In the genomic region with DNA sequence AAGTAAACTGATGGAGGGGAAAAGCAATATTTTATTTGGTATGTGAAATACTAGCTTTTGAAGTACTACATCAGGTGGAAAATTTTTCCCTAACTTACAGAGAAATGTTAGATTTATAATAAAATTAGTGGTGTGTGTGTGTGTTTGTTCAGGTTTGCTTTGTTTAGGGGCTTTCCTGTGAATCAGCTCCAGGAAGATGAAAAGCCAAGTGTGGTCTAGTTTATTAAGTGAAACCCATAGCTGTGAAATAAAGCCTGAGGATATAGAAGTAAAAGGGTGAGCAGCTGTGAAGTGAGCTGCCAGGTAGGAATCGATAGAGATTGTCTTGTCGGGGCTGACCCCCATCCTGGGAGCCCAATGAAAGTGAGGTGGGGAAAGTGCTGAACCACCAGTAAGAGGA, we compare ENCODE assay signal across 25 cellular contexts.
"Had no signal": no experiment of that assay in that cellular context is flagged by ENCODE, and none has a peak within 500 bp of the region (broad histone marks: within the 10 kb centered on the region; RNA-seq: fewer than 3 reads in every experiment).

No MANE protein-coding gene starts in this region.

- H3K4me3 ChIP-seq: coronary artery, esophagus muscularis mucosa, pancreas, psoas muscle, right atrium auricular region, spleen, testis, uterus had no signal

- H3K4me1 ChIP-seq: esophagus muscularis mucosa, pancreas, psoas muscle, right atrium auricular region, spleen, testis, uterus had no signal

- H3K36me3 ChIP-seq: esophagus muscularis mucosa, neutrophil, pancreas, right atrium auricular region, spleen, uterus had no signal

- H3K9me3 ChIP-seq: esophagus muscularis mucosa, neutrophil, pancreas, psoas muscle, right atrium auricular region, testis, uterus had no signal

- H3K27me3 ChIP-seq: esophagus muscularis mucosa, neutrophil, pancreas, right atrium auricular region, spleen, testis, uterus had no signal

- FAIRE-seq: frontal cortex, islet of Langerhans, pancreas had no signal

- H3K27ac ChIP-seq: coronary artery, esophagus muscularis mucosa, neutrophil, pancreas, psoas muscle, right atrium auricular region, spleen, testis, uterus had no signal

- DNase-seq: activated CD4-positive, alpha-beta memory T cell treated with anti-CD3 and anti-CD28 coated beads, Interleukin-2, amount 10 ng/mL, durations not matched to agents 7 days and 5 days; activated CD4-positive, alpha-beta T cell treated with anti-CD3 and anti-CD28 coated beads, Interleukin-2, amount 10 ng/mL, durations not matched to agents 24 days and 14 days; activated effector memory CD4-positive, alpha-beta T cell treated with anti-CD3 and anti-CD28 coated beads, Interleukin-2, amount 50 U/mL, for 16 hours; activated naive CD4-positive, alpha-beta T cell treated with anti-CD3 and anti-CD28 coated beads, Interleukin-2, amount 10 ng/mL, durations not matched to agents 7 days and 5 days; amygdala; cerebellar nuclear complex; hippocampal formation; left ventricle myocardium superior; mammary epithelial cell; natural killer cell; pancreas; psoas muscle; spleen; stimulated activated CD4-positive, alpha-beta T cell treated with anti-CD3 and anti-CD28 coated beads, Interleukin-4, amount 100 ng/mL, for 1 hour; stimulated activated naive CD4-positive, alpha-beta T cell; testis; trophoblast cell; uterus had no signal

- ATAC-seq: activated CD4-positive, CD25-positive, alpha-beta regulatory T cell treated with anti-CD3 and anti-CD28 coated beads, Interleukin-2, amount 50 U/mL, for 24 hours; left ventricle myocardium superior; natural killer cell; pancreas; psoas muscle had no signal
